ENCODE assay signal across 1 cellular context in the genomic region with DNA sequence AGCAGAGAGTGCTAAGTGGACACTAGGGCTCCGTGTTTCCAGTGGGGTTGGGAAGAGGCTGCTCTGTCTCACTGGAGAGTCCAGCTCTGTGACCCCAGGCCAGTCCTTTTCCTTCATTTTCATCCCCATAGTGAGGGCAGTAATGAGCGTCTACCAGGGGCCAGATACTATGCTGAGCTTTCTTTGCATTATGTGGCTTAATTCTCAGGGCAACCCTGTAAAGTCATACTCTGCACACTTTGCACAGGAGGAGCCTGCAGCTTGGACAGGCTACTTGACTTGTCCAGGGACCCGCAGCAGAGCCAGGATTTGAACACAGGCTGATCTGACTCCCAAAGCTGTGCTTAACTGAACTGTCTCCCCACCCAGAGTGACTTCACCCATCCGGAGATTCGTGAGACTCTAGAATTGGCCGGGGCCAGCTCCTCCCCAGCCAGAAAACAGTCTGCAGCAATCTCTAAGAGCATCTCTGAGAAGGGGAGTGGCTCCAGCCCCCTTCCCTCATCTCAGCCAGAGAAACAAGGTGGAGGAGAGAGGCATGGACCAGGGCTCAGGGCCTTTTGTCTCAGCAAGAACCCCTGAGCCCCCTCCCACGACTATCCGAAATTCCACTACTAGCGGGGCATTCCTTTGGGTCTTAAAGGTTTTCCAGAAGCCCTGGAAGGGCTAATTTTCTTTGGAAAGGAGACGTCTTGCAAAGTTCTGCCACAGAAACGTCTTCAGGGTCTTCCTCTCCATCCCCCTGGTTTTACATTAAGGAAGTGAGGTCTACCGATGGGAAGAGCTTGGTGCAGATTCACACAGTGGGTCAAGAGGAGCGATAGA.
TF ChIP-seq lines count a peak whose summit lies in the region.

No MANE protein-coding gene starts in this region.

TF ChIP-seq in SK-N-SH, 30 proteins besides CTCF, POLR2A, EP300 and RAD21 (continued from another document):
- TF ChIP-seq POLR2AphosphoS5 (IDR thresholded peaks at IDR 0.05; ENCODE audit: low read depth, low read length): no peak
- TF ChIP-seq RCOR1 (IDR thresholded peaks at IDR 0.05; ENCODE audit: low read length): no peak
- TF ChIP-seq MEF2A (IDR thresholded peaks at IDR 0.05; ENCODE audit: borderline replicate concordance, low read depth): no peak
- TF ChIP-seq NFIC (IDR thresholded peaks at IDR 0.05; ENCODE audit: borderline replicate concordance): no peak
- TF ChIP-seq REST (IDR thresholded peaks at IDR 0.05; ENCODE audit: low read depth, low read length): no peak
- TF ChIP-seq, protein P1, sequence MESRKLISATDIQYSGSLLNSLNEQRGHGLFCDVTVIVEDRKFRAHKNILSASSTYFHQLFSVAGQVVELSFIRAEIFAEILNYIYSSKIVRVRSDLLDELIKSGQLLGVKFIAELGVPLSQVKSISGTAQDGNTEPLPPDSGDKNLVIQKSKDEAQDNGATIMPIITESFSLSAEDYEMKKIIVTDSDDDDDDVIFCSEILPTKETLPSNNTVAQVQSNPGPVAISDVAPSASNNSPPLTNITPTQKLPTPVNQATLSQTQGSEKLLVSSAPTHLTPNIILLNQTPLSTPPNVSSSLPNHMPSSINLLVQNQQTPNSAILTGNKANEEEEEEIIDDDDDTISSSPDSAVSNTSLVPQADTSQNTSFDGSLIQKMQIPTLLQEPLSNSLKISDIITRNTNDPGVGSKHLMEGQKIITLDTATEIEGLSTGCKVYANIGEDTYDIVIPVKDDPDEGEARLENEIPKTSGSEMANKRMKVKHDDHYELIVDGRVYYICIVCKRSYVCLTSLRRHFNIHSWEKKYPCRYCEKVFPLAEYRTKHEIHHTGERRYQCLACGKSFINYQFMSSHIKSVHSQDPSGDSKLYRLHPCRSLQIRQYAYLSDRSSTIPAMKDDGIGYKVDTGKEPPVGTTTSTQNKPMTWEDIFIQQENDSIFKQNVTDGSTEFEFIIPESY (IDR thresholded peaks at IDR 0.05; ENCODE audit: borderline replicate concordance, low read depth): no peak
- no peak for TF ChIP-seq YY1 (IDR thresholded peaks at IDR 0.05; ENCODE audit: low read depth)
- no peak for TF ChIP-seq TCF12 (IDR thresholded peaks at IDR 0.05)
- no peak for TF ChIP-seq MXI1 (IDR thresholded peaks at IDR 0.05; ENCODE audit: low read depth, low read length)
- no peak for TF ChIP-seq RFX5 (IDR thresholded peaks at IDR 0.05; ENCODE audit: low read length)
- no peak for TF ChIP-seq GABPA (IDR thresholded peaks at IDR 0.05; ENCODE audit: low read depth)
- TF ChIP-seq SMC3 (IDR thresholded peaks at IDR 0.05; ENCODE audit: low read depth, low read length): no peak
- TF ChIP-seq JUND (IDR thresholded peaks at IDR 0.05): no peak
- no peak for TF ChIP-seq TAF1 (IDR thresholded peaks at IDR 0.05; ENCODE audit: borderline replicate concordance, low read depth, low read length)
- TF ChIP-seq IRF3 (IDR thresholded peaks at IDR 0.05; ENCODE audit: low read depth, low read length): no peak
- TF ChIP-seq, protein P2, sequence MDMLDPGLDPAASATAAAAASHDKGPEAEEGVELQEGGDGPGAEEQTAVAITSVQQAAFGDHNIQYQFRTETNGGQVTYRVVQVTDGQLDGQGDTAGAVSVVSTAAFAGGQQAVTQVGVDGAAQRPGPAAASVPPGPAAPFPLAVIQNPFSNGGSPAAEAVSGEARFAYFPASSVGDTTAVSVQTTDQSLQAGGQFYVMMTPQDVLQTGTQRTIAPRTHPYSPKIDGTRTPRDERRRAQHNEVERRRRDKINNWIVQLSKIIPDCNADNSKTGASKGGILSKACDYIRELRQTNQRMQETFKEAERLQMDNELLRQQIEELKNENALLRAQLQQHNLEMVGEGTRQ (IDR thresholded peaks at IDR 0.05; ENCODE audit: borderline replicate concordance, low read depth, low read length): no peak
- no peak for TF ChIP-seq FOSL2 (IDR thresholded peaks at IDR 0.05; ENCODE audit: borderline replicate concordance, low read depth)
TF ChIP-seq in SK-N-SH: peak in this region for 0.
